14 cellular contexts compared by ENCODE assay signal in genomic region chr5:2129581-2130272, GRCh38.
"Had no signal": no experiment of that assay in that cellular context is flagged by ENCODE, and none has a peak within 500 bp of the region (broad histone marks: within the 10 kb centered on the region; RNA-seq: fewer than 3 reads in every experiment).

No MANE protein-coding gene starts in this region.

- H3K9me3 Mint-ChIP-seq: activated naive CD8-positive, alpha-beta T cell treated with anti-CD3 and anti-CD28 coated beads, Interleukin-2, amount 10 ng/mL, durations not matched to agents 7 days and 5 days; activated T-cell treated with anti-CD3 and anti-CD28 coated beads, Interleukin-2, amount 50 U/mL, for 72 hours; naive thymus-derived CD4-positive, alpha-beta T cell; stimulated activated naive CD8-positive, alpha-beta T cell treated with anti-CD3 and anti-CD28 coated beads, Interleukin-15, amount 100 ng/mL, for 72 hours had no signal

- H3K36me3 ChIP-seq: gastrocnemius medialis had no signal

- DNase-seq: activated CD4-positive, alpha-beta T cell treated with anti-CD3 and anti-CD28 coated beads, Interleukin-2, amount 50 U/mL, for 4 hours; activated CD4-positive, CD25-positive, alpha-beta regulatory T cell treated with anti-CD3 and anti-CD28 coated beads, Interleukin-2, amount 50 U/mL, for 72 hours; activated gamma-delta T cell treated with Interleukin-2 at 50 U/mL for 16 hours; activated naive CD8-positive, alpha-beta T cell treated with anti-CD3 and anti-CD28 coated beads, Interleukin-2, amount 10 ng/mL, durations not matched to agents 7 days and 5 days; activated T-cell treated with anti-CD3 and anti-CD28 coated beads, Interleukin-2, amount 50 U/mL, for 72 hours; aorta; gastrocnemius medialis; islet precursor cell; naive thymus-derived CD4-positive, alpha-beta T cell; stimulated activated CD4-positive, alpha-beta T cell treated with anti-CD3 and anti-CD28 coated beads, Interleukin-15, amount 100 ng/mL, for 24 hours; stimulated activated CD4-positive, alpha-beta T cell treated with anti-CD3 and anti-CD28 coated beads, Interleukin-4, amount 100 ng/mL, for 24 hours; stimulated activated naive CD8-positive, alpha-beta T cell treated with anti-CD3 and anti-CD28 coated beads, Interleukin-15, amount 100 ng/mL, for 72 hours; testis had no signal

- H3K27ac ChIP-seq: gastrocnemius medialis, testis had no signal

- H3K4me1 ChIP-seq: gastrocnemius medialis, testis had no signal

- H3K4me1 Mint-ChIP-seq: activated naive CD8-positive, alpha-beta T cell treated with anti-CD3 and anti-CD28 coated beads, Interleukin-2, amount 10 ng/mL, durations not matched to agents 7 days and 5 days had no signal

- H3K4me3 Mint-ChIP-seq: activated naive CD8-positive, alpha-beta T cell treated with anti-CD3 and anti-CD28 coated beads, Interleukin-2, amount 10 ng/mL, durations not matched to agents 7 days and 5 days; activated T-cell treated with anti-CD3 and anti-CD28 coated beads, Interleukin-2, amount 50 U/mL, for 72 hours; naive thymus-derived CD4-positive, alpha-beta T cell; stimulated activated naive CD8-positive, alpha-beta T cell treated with anti-CD3 and anti-CD28 coated beads, Interleukin-15, amount 100 ng/mL, for 72 hours had no signal

- H3K27ac Mint-ChIP-seq: activated naive CD8-positive, alpha-beta T cell treated with anti-CD3 and anti-CD28 coated beads, Interleukin-2, amount 10 ng/mL, durations not matched to agents 7 days and 5 days; activated T-cell treated with anti-CD3 and anti-CD28 coated beads, Interleukin-2, amount 50 U/mL, for 72 hours; naive thymus-derived CD4-positive, alpha-beta T cell; stimulated activated naive CD8-positive, alpha-beta T cell treated with anti-CD3 and anti-CD28 coated beads, Interleukin-15, amount 100 ng/mL, for 72 hours had no signal

- H3K4me3 ChIP-seq: lung, testis had no signal

- H3K9me3 ChIP-seq: gastrocnemius medialis, testis had no signal

- H3K27me3 ChIP-seq: testis had no signal

- H3K36me3 Mint-ChIP-seq: activated naive CD8-positive, alpha-beta T cell treated with anti-CD3 and anti-CD28 coated beads, Interleukin-2, amount 10 ng/mL, durations not matched to agents 7 days and 5 days; naive thymus-derived CD4-positive, alpha-beta T cell had no signal

- ATAC-seq: activated T-cell treated with anti-CD3 and anti-CD28 coated beads, Interleukin-2, amount 50 U/mL, for 72 hours; gastrocnemius medialis; naive thymus-derived CD4-positive, alpha-beta T cell; stimulated activated naive CD8-positive, alpha-beta T cell treated with anti-CD3 and anti-CD28 coated beads, Interleukin-15, amount 100 ng/mL, for 72 hours had no signal
